ENCODE assay signal across 25 cellular contexts in the genomic region with DNA sequence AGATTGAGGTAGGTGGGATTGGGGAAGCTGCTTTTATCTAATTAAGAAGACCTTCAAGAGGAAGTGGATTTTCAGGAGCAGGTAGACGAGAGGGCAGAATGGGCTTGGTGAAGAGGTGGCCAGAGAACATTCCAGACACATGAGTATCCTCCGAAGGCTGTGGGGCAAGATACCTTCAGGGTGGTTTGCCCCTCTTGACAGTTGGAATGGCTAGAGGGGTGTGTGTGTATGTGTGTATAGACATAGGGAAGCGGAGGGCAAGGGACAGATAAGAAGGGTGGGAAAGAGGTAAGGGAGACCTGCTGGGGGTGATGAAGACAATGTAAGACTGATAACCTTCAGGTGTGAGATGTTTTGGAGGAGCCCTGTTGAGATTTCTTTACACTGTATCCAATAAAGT. TPM values are rescaled to one million over a fixed set of nuclear protein-coding genes. Genes with fewer than 3 reads are reported as not detected.
DNase-seq lines count a peak whose midpoint lies in the region; ATAC-seq and TF ChIP-seq lines count a peak whose summit lies in the region.
"Had no signal": no experiment of that assay in that cellular context is flagged by ENCODE, and none has a peak within 500 bp of the region (broad histone marks: within the 10 kb centered on the region; RNA-seq: fewer than 3 reads in every experiment).

No MANE protein-coding gene starts in this region.

- WGBS in endodermal cell (ENCODE audit: insufficient coverage in 1 of 2, insufficient read length in 1 of 2), 2 experiments, result 68 to 81% methylated on average over 3 of the region's 3 CpGs
- WGBS in trophoblast cell (ENCODE audit: extremely low coverage, insufficient coverage, insufficient read length), result no CpG with 5 or more reads among the region's 3 CpGs

- H3K36me3 Mint-ChIP-seq in endodermal cell (ENCODE audit: low read depth), result no peaks in the 10 kb centered on the region
- H3K36me3 Mint-ChIP-seq: activated naive CD8-positive, alpha-beta T cell had no signal

- no peak overlapping the region for H3K4me3 Mint-ChIP-seq in endodermal cell
- H3K4me3 Mint-ChIP-seq: activated CD8-positive, alpha-beta T cell treated with anti-CD3 and anti-CD28 coated beads, Interleukin-2, amount 10 ng/mL, durations not matched to agents 7 days and 5 days; activated naive CD8-positive, alpha-beta T cell; nephron progenitor cell; T-helper 17 cell had no signal

- no peak overlapping the region for H3K14ac ChIP-seq in trophoblast cell (ENCODE audit: low read length)

- no peaks in the 10 kb centered on the region for H3K79me2 ChIP-seq in PC-9 (ENCODE audit: low read depth)
- no peaks in the 10 kb centered on the region for H3K79me2 ChIP-seq in trophoblast cell (ENCODE audit: control insufficient read depth, insufficient read depth, low read length, poor library complexity)
- H3K79me2 ChIP-seq: parathyroid adenoma had no signal

- no peak overlapping the region for H3K23ac ChIP-seq in trophoblast cell (ENCODE audit: low read length)

- no peaks in the 10 kb centered on the region for H4K20me1 ChIP-seq in PC-9 (ENCODE audit: insufficient read depth)
- H4K20me1 ChIP-seq: BLaER1 had no signal

- peak overlapping the region; percentile 2 for H2BK12ac ChIP-seq in trophoblast cell (ENCODE audit: low read length)

- H2BK120ac ChIP-seq in trophoblast cell (ENCODE audit: insufficient read depth, low read length, poor library complexity), result no peak overlapping the region

- H3K36me3 ChIP-seq in PC-9 (ENCODE audit: low read depth), result no peaks in the 10 kb centered on the region
- no peaks in the 10 kb centered on the region for H3K36me3 ChIP-seq in endodermal cell (ENCODE audit: control insufficient read depth, insufficient read depth, low read length)
- no peaks in the 10 kb centered on the region for H3K36me3 ChIP-seq in trophoblast cell (ENCODE audit: control insufficient read depth in 1 of 2, insufficient read depth in 2 of 2, low read length in 2 of 2)
- H3K36me3 ChIP-seq: BLaER1, right atrium auricular region, spleen, upper lobe of left lung had no signal

- no peak overlapping the region for H2AK5ac ChIP-seq in trophoblast cell (ENCODE audit: low read length)

- H2BK5ac ChIP-seq in trophoblast cell (ENCODE audit: low read depth, low read length, poor library complexity), result no peak overlapping the region

- H3K4me1 Mint-ChIP-seq in endodermal cell, result peaks cover 45% of the 10 kb centered on the region

- H4K8ac ChIP-seq in trophoblast cell (ENCODE audit: low read depth, low read length), result no peak overlapping the region

- no peak overlapping the region for H4K12ac ChIP-seq in trophoblast cell (ENCODE audit: low read depth, low read length)

- H3K9me3 ChIP-seq in PC-9 (ENCODE audit: insufficient read depth, low read depth) (peaks cover 4% of the 10 kb centered on the region; the same call in 1 of the 2 replicates), endodermal cell (ENCODE audit: control insufficient read depth, low read length) (no peaks in the 10 kb centered on the region), trophoblast cell (ENCODE audit: insufficient read depth, low read depth, low read length) (no peaks in the 10 kb centered on the region)
- H3K9me3 ChIP-seq: BLaER1, Caco-2, right atrium auricular region, spleen, upper lobe of left lung had no signal

- H3K4me3 ChIP-seq in PC-9, result no peak overlapping the region
- H3K4me3 ChIP-seq in endodermal cell (ENCODE audit: low read length), result no peak overlapping the region
- H3K4me3 ChIP-seq in trophoblast cell (ENCODE audit: low read depth, low read length), result no peak overlapping the region
- H3K4me3 ChIP-seq: BLaER1, lung, right atrium auricular region, SK-N-MC, spleen, upper lobe of left lung had no signal

- intact Hi-C loops in PC-9 (cut with micrococcal nuclease; ENCODE audit: unreplicated experiment) (loop anchor here (5.0 kb wide), 2 partner anchors 186 to 636 kb away; no protein-coding TSS in a partner anchor), Right ventricle myocardium inferior (cut with DNase I) (no loop called here)

- no peaks in the 10 kb centered on the region for H3K9me2 ChIP-seq in PC-9 (ENCODE audit: insufficient read depth)

- H3K4me1 ChIP-seq in PC-9 (replicated peaks; ENCODE audit: insufficient read depth), result peaks cover 46% of the 10 kb centered on the region
- peaks cover 14% of the 10 kb centered on the region for H3K4me1 ChIP-seq in endodermal cell (ENCODE audit: control insufficient read depth, insufficient read depth, low read length)
- H3K4me1 ChIP-seq in trophoblast cell (ENCODE audit: control insufficient read depth in 1 of 2, insufficient read depth in 2 of 2, low read length in 2 of 2), result peaks cover 21 to 22% of the 10 kb centered on the region in 2 experiments
- H3K4me1 ChIP-seq: parathyroid adenoma had no signal

- H3K27ac ChIP-seq in PC-9, result peak overlapping the region; percentile 52
- H3K27ac ChIP-seq in endodermal cell (ENCODE audit: low read depth, low read length), result no peak overlapping the region
- no peak overlapping the region for H3K27ac ChIP-seq in trophoblast cell (ENCODE audit: low read depth, low read length)
- H3K27ac ChIP-seq: BLaER1, parathyroid adenoma, SK-N-MC, upper lobe of left lung had no signal

- POLR2A ChIA-PET in PC-9 (lab: Charles Lee; ENCODE audit: unreplicated experiment), result interaction anchor here (0.5 to 0.7 kb wide), 2 partner anchors 83 to 116 kb away, joined by 3 to 4 read pairs; no protein-coding TSS in a partner anchor

- H3K9ac ChIP-seq in endodermal cell (ENCODE audit: extremely low read depth, low read length, poor library complexity, severe bottlenecking), result no peak overlapping the region
- no peak overlapping the region for H3K9ac ChIP-seq in trophoblast cell (ENCODE audit: low read length)
- H3K9ac ChIP-seq: BLaER1, parathyroid adenoma had no signal

- DNase-seq in Daoy (ENCODE audit: low read depth) (peak; percentile 69), PC-9 (peak; percentile 55 to 82), endodermal cell (peak; percentile 65), trophoblast cell (peak; percentile 27 to 60), amniotic stem cell (lab: John Stamatoyannopoulos, UW) (no peak), cerebellar nuclear complex (lab: John Stamatoyannopoulos, UW) (no peak), Right ventricle myocardium inferior (ENCODE audit: missing footprints) (no peak)
- DNase-seq: activated CD8-positive, alpha-beta T cell treated with anti-CD3 and anti-CD28 coated beads, Interleukin-2, amount 10 ng/mL, durations not matched to agents 7 days and 5 days; Caco-2; DND-41; head of caudate nucleus; NCI-H1092; NCI-H187; NCI-H2171 treated with DMSO at 0.1 percent for 48 hours; nephron progenitor cell; spleen; T-helper 17 cell; upper lobe of left lung had no signal

- H3K27me3 Mint-ChIP-seq in endodermal cell (ENCODE audit: insufficient read depth), result peaks cover 19% of the 10 kb centered on the region

- no peak overlapping the region for H2AFZ ChIP-seq in PC-9
- no peak overlapping the region for H2AFZ ChIP-seq in trophoblast cell (ENCODE audit: insufficient read depth, low read length, poor library complexity)
- H2AFZ ChIP-seq: parathyroid adenoma had no signal

- no peak overlapping the region for H3K18ac ChIP-seq in trophoblast cell (ENCODE audit: low read length)

- no peak for ATAC-seq in Right ventricle myocardium inferior
- no peak for ATAC-seq in HG02763 (IDR thresholded peaks at IDR 0.05; ENCODE audit: unreplicated experiment)
- ATAC-seq: activated CD8-positive, alpha-beta T cell treated with anti-CD3 and anti-CD28 coated beads, Interleukin-2, amount 10 ng/mL, durations not matched to agents 7 days and 5 days; T-helper 17 cell had no signal

- peak overlapping the region; percentile 36 for H3K27ac Mint-ChIP-seq in endodermal cell
- H3K27ac Mint-ChIP-seq: activated CD8-positive, alpha-beta T cell treated with anti-CD3 and anti-CD28 coated beads, Interleukin-2, amount 10 ng/mL, durations not matched to agents 7 days and 5 days; activated naive CD8-positive, alpha-beta T cell; nephron progenitor cell; T-helper 17 cell had no signal

- CTCF ChIA-PET in PC-9 (lab: Charles Lee), result interaction anchor here (1.2 kb wide), 1 partner anchor 19 kb away, joined by 3 read pairs; no protein-coding TSS in a partner anchor

- H3K4me2 ChIP-seq in PC-9, result peak overlapping the region; percentile 9; the same call in 1 of the 2 replicates
- H3K4me2 ChIP-seq in trophoblast cell (ENCODE audit: low read length), result no peak overlapping the region
- H3K4me2 ChIP-seq: BLaER1 had no signal

- H3K9me3 Mint-ChIP-seq in endodermal cell, result no peaks in the 10 kb centered on the region
- H3K9me3 Mint-ChIP-seq: nephron progenitor cell had no signal

- H3F3A ChIP-seq in PC-9 (ENCODE audit: insufficient read depth, low read depth), result peaks cover 15% of the 10 kb centered on the region

- no TSS peak for BruUV-seq in PC-9 (replicated peaks; lab: Mats Ljungman, UMichigan)

- no peak overlapping the region for H3K4ac ChIP-seq in trophoblast cell (ENCODE audit: low read depth, low read length)

- peak overlapping the region; percentile 8 for H4K91ac ChIP-seq in trophoblast cell (ENCODE audit: low read depth, low read length)

- no peak for TF ChIP-seq CTCF in PC-9 (conservative IDR thresholded peaks at IDR 0.05)
- no peak for TF ChIP-seq CTCF in endodermal cell (conservative IDR thresholded peaks at IDR 0.05)

- H3K79me1 ChIP-seq in trophoblast cell (ENCODE audit: low read length), result peaks cover 20% of the 10 kb centered on the region

- H3K27me3 ChIP-seq in PC-9 (ENCODE audit: insufficient read depth, low read depth) (no peaks in the 10 kb centered on the region), endodermal cell (ENCODE audit: control insufficient read depth, insufficient read depth, low read length, poor library complexity, severe bottlenecking) (no peaks in the 10 kb centered on the region), trophoblast cell (ENCODE audit: insufficient read depth, low read length) (no peaks in the 10 kb centered on the region)
- H3K27me3 ChIP-seq: BLaER1, right atrium auricular region, upper lobe of left lung had no signal

RNA-seq across cellular contexts. Expression of a gene that starts 46.8 kb away (rescaled TPM):
- total RNA-seq in Daoy (2014; rRNA removed; shearing (Covaris generic)), result 11.7 and 14.9 TPM in 2 replicates
- total RNA-seq in PC-9 (2021) (26.5 and 36.1 TPM in 2 replicates), endodermal cell (10 to 100 TPM in 1 of 2 donors, 1 to 10 TPM in 1; 7.1 to 10.7 TPM), Right ventricle myocardium inferior (10.3 TPM)
- polyA plus RNA-seq in endodermal cell (2013, experiment 1 of 2), result 10.4 TPM
- polyA plus RNA-seq in endodermal cell (2013, experiment 2 of 2), result 9.3 TPM
- 18.9 and 20.8 TPM in 2 replicates for polyA plus RNA-seq in trophoblast cell (2013)

Comparison
In these comparisons a context has a peak if more than half of its experiments do, and no peak if none do; other contexts are left out.
1. DNase-seq: peak in Daoy (single experiment), PC-9 (2 of 2), endodermal cell (single experiment) and trophoblast cell (2 of 2); none in amniotic stem cell (single experiment), cerebellar nuclear complex (0 of 2) and Right ventricle myocardium inferior (single experiment).